14 cellular contexts compared by ENCODE assay signal in the genomic region with DNA sequence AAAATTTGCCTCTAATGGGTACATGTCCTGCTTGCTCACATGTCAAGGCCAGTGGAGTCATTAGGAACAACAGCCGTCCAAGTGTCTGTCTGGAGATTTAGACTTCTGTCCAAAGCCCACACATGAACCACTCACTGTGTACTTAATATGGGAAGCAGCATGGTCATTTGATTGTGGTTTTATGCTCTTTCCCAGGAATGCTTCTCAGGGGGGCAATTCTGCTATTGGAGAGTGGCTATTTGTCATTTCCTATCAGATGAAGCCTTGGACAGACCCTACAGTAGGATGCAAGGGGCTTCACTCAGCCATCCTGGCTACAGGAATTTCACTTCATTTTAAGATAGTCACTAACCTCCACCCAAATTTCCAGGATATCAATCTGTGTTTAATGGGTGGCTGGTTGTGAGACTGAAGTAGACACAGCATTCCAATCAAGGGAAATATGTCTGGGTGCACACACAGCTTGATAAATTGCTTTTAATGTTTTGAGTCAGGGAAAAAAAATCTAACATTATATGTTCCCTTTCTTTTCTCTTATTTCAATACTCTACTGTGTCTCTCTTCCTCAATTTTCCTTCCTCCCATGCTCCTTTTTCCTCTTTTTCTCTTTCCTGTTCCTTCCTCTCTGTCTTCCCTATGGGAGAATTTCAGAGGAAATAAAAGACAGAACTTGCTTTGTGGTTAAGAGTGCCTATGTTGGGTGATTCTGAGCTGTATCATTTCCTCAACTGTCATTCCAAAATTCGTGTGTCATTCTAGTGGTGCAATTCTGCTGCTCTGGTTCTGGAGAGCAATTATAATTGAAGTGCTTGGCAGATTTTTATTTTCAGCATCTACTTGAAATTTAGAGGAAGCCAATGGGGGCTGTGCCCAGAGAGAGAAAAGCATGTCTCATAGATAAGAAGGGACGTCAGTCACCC.
DNase-seq lines count a peak whose midpoint lies in the region; ATAC-seq and TF ChIP-seq lines count a peak whose summit lies in the region.
"Had no signal": no experiment of that assay in that cellular context is flagged by ENCODE, and none has a peak within 500 bp of the region (broad histone marks: within the 10 kb centered on the region; RNA-seq: fewer than 3 reads in every experiment).

No MANE protein-coding gene starts in this region.

- peak; percentile 50 for ATAC-seq in lung (ENCODE audit: insufficient read depth, low FRiP score)
- ATAC-seq in GM21723 (IDR thresholded peaks at IDR 0.05; ENCODE audit: unreplicated experiment), result no peak
- ATAC-seq in HG02840 (IDR thresholded peaks at IDR 0.05; ENCODE audit: low FRiP score, unreplicated experiment), result no peak
- ATAC-seq: left colon had no signal

- H3K27ac ChIP-seq in lung (ENCODE audit: low read depth in 1 of 2, low read length in 1 of 2), result no peak overlapping the region
- H3K27ac ChIP-seq: Peyer's patch, VCaP had no signal

- no peaks in the 10 kb centered on the region for H3K36me3 ChIP-seq in lung (ENCODE audit: control insufficient read depth in 2 of 2, insufficient read depth in 2 of 2, low read length in 2 of 2)
- H3K36me3 ChIP-seq: Peyer's patch had no signal

- DNase-seq in EL (peak; percentile 78), MV-4-11 (lab: John Stamatoyannopoulos, UW) (peak; percentile 63), choroid plexus epithelial cell (ENCODE audit: low read depth) (peak; percentile 66), lung (ENCODE audit: low spot score) (no peak), NCI-H526 (lab: John Stamatoyannopoulos, UW) (no peak), DMS 273 (lab: John Stamatoyannopoulos, UW; ENCODE audit: unreplicated experiment) (no peak)
- DNase-seq: CD8-positive, alpha-beta memory T cell; GOT3; left colon; NCI-H2029 treated with DMSO at 0.1 percent for 48 hours; Peyer's patch had no signal

- peaks cover 0 to 2% of the 10 kb centered on the region in 2 donors for H3K9me3 ChIP-seq in lung (ENCODE audit: control insufficient read depth in 2 of 2, insufficient read depth in 1 of 2, low read length in 1 of 2)
- H3K9me3 ChIP-seq: Peyer's patch had no signal

- no peak overlapping the region for H3K4me3 ChIP-seq in choroid plexus epithelial cell (ENCODE audit: low read depth, low read length)
- no peak overlapping the region for H3K4me3 ChIP-seq in lung
- H3K4me3 ChIP-seq: Peyer's patch had no signal

- TF ChIP-seq CTCF in choroid plexus epithelial cell (conservative IDR thresholded peaks at IDR 0.05; ENCODE audit: low read depth, low read length) (no peak), lung (IDR thresholded peaks at IDR 0.05; ENCODE audit: control extremely low read depth, extremely low read depth) (no peak)

- peaks cover 3 to 4% of the 10 kb centered on the region in 2 donors for H3K4me1 ChIP-seq in lung (ENCODE audit: control insufficient read depth in 2 of 2, insufficient read depth in 2 of 2, low read length in 2 of 2)
- H3K4me1 ChIP-seq: Peyer's patch had no signal

- WGBS in lung, 2 donors, result 33 to 37% methylated on average over 3 of the region's 3 CpGs

- no peaks in the 10 kb centered on the region for H3K27me3 ChIP-seq in lung (ENCODE audit: control insufficient read depth, insufficient read depth)
- H3K27me3 ChIP-seq: Peyer's patch had no signal

Comparison
In these comparisons a context has a peak if more than half of its experiments do, and no peak if none do; other contexts are left out.
1. DNase-seq: peak in EL (single experiment), MV-4-11 (single experiment) and choroid plexus epithelial cell (single experiment); none in lung (single experiment), NCI-H526 (0 of 2) and DMS 273 (single experiment).